Comparison of ENCODE assay signal across 14 cellular contexts in the genomic region with DNA sequence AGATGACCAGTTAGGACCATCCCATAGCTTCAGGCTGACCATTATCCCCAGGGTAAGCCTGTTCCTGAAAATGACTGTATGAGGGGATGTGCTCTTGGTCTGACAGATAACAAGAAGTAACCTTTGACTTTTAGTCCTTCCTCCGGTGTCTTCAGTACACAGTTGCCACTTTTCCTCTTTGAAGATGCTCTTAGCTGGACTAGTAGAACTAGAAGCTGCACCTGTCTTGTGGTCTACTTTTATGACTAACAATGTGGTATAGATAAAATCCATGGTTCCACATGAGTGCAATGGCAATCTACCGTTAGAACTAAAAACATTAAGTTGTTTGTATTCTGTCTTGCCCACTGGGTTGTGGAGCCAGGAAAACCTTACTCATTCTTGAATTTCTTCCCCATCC. TPM values are rescaled to one million over a fixed set of nuclear protein-coding genes. Genes with fewer than 3 reads are reported as not detected.
DNase-seq lines count a peak whose midpoint lies in the region; ATAC-seq and TF ChIP-seq lines count a peak whose summit lies in the region.
"Had no signal": no experiment of that assay in that cellular context is flagged by ENCODE, and none has a peak within 500 bp of the region (broad histone marks: within the 10 kb centered on the region; RNA-seq: fewer than 3 reads in every experiment).

No MANE protein-coding gene starts in this region.

- H2BK120ac ChIP-seq in mesenchymal stem cell (ENCODE audit: low read depth, low read length): no peak overlapping the region

- H3F3A ChIP-seq in Loucy (ENCODE audit: low read depth): peaks cover 18% of the 10 kb centered on the region; the same call in 1 of the 2 replicates

- H3K27me3 ChIP-seq in Loucy (ENCODE audit: insufficient read depth, low read length, poor library complexity, severe bottlenecking) (no peaks in the 10 kb centered on the region), adrenal gland (no peaks in the 10 kb centered on the region), suprapubic skin (no peaks in the 10 kb centered on the region), mesenchymal stem cell (ENCODE audit: control insufficient read depth in 1 of 2, insufficient read depth in 1 of 2, low read length in 2 of 2) (peaks cover 4 to 14% of the 10 kb centered on the region in 2 experiments)

- peak; percentile 64 for DNase-seq in GM12865 (ENCODE audit: low read depth)
- peak; percentile 80 for DNase-seq in kidney tubule cell (ENCODE audit: low spot score)
- no peak for DNase-seq in adrenal gland
- no peak for DNase-seq in suprapubic skin (ENCODE audit: low spot score in 2 of 2)
- DNase-seq in mesenchymal stem cell: no peak
- no peak for DNase-seq in stimulated activated CD4-positive, alpha-beta T cell treated with anti-CD3 and anti-CD28 coated beads, Interleukin-4, amount 100 ng/mL, for 1 hour
- DNase-seq: activated CD4-positive, CD25-positive, alpha-beta regulatory T cell; CD4-positive, alpha-beta T cell; erythroblast; NCI-H1048; NCI-H510A treated with DMSO at 0.1 percent for 48 hours had no signal

- no peak for TF ChIP-seq POLR2A in adrenal gland (IDR thresholded peaks at IDR 0.05)
- TF ChIP-seq POLR2A in suprapubic skin (IDR thresholded peaks at IDR 0.05): no peak

- H2AFZ ChIP-seq in Loucy (ENCODE audit: low read length): no peak overlapping the region
- H2AFZ ChIP-seq in mesenchymal stem cell (ENCODE audit: low read depth, low read length): no peak overlapping the region
- H2AFZ ChIP-seq: parathyroid adenoma had no signal

- H3K14ac ChIP-seq in mesenchymal stem cell (ENCODE audit: low read length in 2 of 2): no peak overlapping the region

- no peak overlapping the region for H2BK12ac ChIP-seq in mesenchymal stem cell (ENCODE audit: low read length in 2 of 2)

- no peak overlapping the region for H2BK15ac ChIP-seq in mesenchymal stem cell (ENCODE audit: low read depth, poor library complexity, severe bottlenecking)

- TF ChIP-seq CTCF in GM12865 (IDR thresholded peaks at IDR 0.05; ENCODE audit: insufficient read depth, low read depth, low read length, missing control alignments) (no peak), Loucy (conservative IDR thresholded peaks at IDR 0.05; ENCODE audit: low read length) (no peak), adrenal gland (IDR thresholded peaks at IDR 0.05) (no peak), suprapubic skin (IDR thresholded peaks at IDR 0.05) (no peak)

- H3K4me3 ChIP-seq in GM12865 (ENCODE audit: low read depth, low read length) (no peak overlapping the region), Loucy (ENCODE audit: low read length, poor library complexity, severe bottlenecking) (peak overlapping the region; percentile 46), adrenal gland (no peak overlapping the region), suprapubic skin (no peak overlapping the region), mesenchymal stem cell (ENCODE audit: insufficient read depth in 1 of 2, low read depth in 1 of 2, low read length in 2 of 2) (no peak overlapping the region)

- intact Hi-C loops in adrenal gland (cut with DNase I): no loop called here

- no peak overlapping the region for H3K4ac ChIP-seq in mesenchymal stem cell (ENCODE audit: low read depth in 1 of 2, low read length in 2 of 2)

- H3K9me3 ChIP-seq in Loucy (ENCODE audit: insufficient read depth, low read depth, low read length) (no peaks in the 10 kb centered on the region), adrenal gland (replicated peaks in 1 of 3) (no peaks in the 10 kb centered on the region), suprapubic skin (no peaks in the 10 kb centered on the region), mesenchymal stem cell (ENCODE audit: control insufficient read depth, low read length) (no peaks in the 10 kb centered on the region)

- H3K79me2 ChIP-seq in Loucy (ENCODE audit: insufficient read depth, low read length): no peaks in the 10 kb centered on the region
- H3K79me2 ChIP-seq: parathyroid adenoma had no signal

- ATAC-seq in GM21360 (IDR thresholded peaks at IDR 0.05; ENCODE audit: unreplicated experiment): peak; percentile 59

- H3K23ac ChIP-seq in mesenchymal stem cell (ENCODE audit: low read length in 2 of 2): no peak overlapping the region

- H4K91ac ChIP-seq in mesenchymal stem cell (ENCODE audit: low read length): no peak overlapping the region

- no peaks in the 10 kb centered on the region for H3K9me2 ChIP-seq in Loucy (replicated peaks; ENCODE audit: low read depth, low read length)

- TF ChIP-seq EP300 in suprapubic skin (IDR thresholded peaks at IDR 0.05): no peak

- H3K4me1 ChIP-seq in Loucy (ENCODE audit: insufficient read depth, low read length, poor library complexity, severe bottlenecking) (peaks cover 49% of the 10 kb centered on the region), adrenal gland (replicated peaks in 1 of 2) (no peaks in the 10 kb centered on the region), suprapubic skin (peaks cover 21% of the 10 kb centered on the region), mesenchymal stem cell (ENCODE audit: control insufficient read depth, insufficient read depth, low read depth, low read length) (peaks cover 2% of the 10 kb centered on the region)
- H3K4me1 ChIP-seq: parathyroid adenoma had no signal

- H4K20me1 ChIP-seq in Loucy (ENCODE audit: insufficient read depth, low read length, poor library complexity, severe bottlenecking): no peaks in the 10 kb centered on the region

- H3K79me1 ChIP-seq in mesenchymal stem cell (replicated peaks; ENCODE audit: low read length, poor library complexity, severe bottlenecking): no peaks in the 10 kb centered on the region

- H3K4me2 ChIP-seq in Loucy (ENCODE audit: low read depth, low read length, poor library complexity, severe bottlenecking) (peak overlapping the region; percentile 71), mesenchymal stem cell (ENCODE audit: low read length, poor library complexity, severe bottlenecking) (no peak overlapping the region)

- no peak overlapping the region for H4K8ac ChIP-seq in mesenchymal stem cell (ENCODE audit: low read length)

- H3K36me3 ChIP-seq in Loucy (ENCODE audit: insufficient read depth, low read length): no peaks in the 10 kb centered on the region
- no peaks in the 10 kb centered on the region for H3K36me3 ChIP-seq in adrenal gland (replicated peaks in 1 of 2)
- H3K36me3 ChIP-seq in suprapubic skin: no peaks in the 10 kb centered on the region
- no peaks in the 10 kb centered on the region for H3K36me3 ChIP-seq in mesenchymal stem cell (ENCODE audit: control insufficient read depth in 1 of 2, insufficient read depth in 2 of 2, low read depth in 1 of 2, low read length in 2 of 2)

- H3K27ac ChIP-seq in adrenal gland (no peak overlapping the region), suprapubic skin (no peak overlapping the region), mesenchymal stem cell (ENCODE audit: low read length, poor library complexity, severe bottlenecking) (no peak overlapping the region)
- H3K27ac ChIP-seq: parathyroid adenoma had no signal

- no peak overlapping the region for H2BK5ac ChIP-seq in mesenchymal stem cell (ENCODE audit: low read depth, low read length, poor library complexity, severe bottlenecking)

- WGBS in adrenal gland, 4 donors: 69 to 76% (median 74%) methylated on average over 2 of the region's 2 CpGs
- 61% methylated on average over 2 of the region's 2 CpGs for WGBS in suprapubic skin
- WGBS in mesenchymal stem cell: 73% methylated on average over 1 of the region's 2 CpGs

- no peak overlapping the region for H3K18ac ChIP-seq in mesenchymal stem cell (ENCODE audit: low read depth in 1 of 2, low read length in 2 of 2)

- H3K9ac ChIP-seq in Loucy (ENCODE audit: low read depth, low read length, poor library complexity, severe bottlenecking) (peak overlapping the region; percentile 35), mesenchymal stem cell (ENCODE audit: low read length) (no peak overlapping the region)
- H3K9ac ChIP-seq: parathyroid adenoma had no signal

- H2AK5ac ChIP-seq in mesenchymal stem cell (ENCODE audit: low read length, severe bottlenecking): no peak overlapping the region

RNA-seq across cellular contexts. Expression of a gene that starts 5.9 kb away (rescaled TPM):
- 1 to 10 TPM; 1.1 to 7.9 (median 3.6) TPM for total RNA-seq in adrenal gland
- polyA plus RNA-seq in adrenal gland: 1 to 10 TPM in 2 of 3 donors, under 1 TPM in 1; 0.81 to 2.9 (median 2.3) TPM
- total RNA-seq in suprapubic skin: 1 to 10 TPM in 3 of 4 donors, under 1 TPM in 1; 0.57 to 3.9 (median 2.5) TPM
- polyA plus RNA-seq in mesenchymal stem cell (2013, experiment 1 of 2): 0.12 TPM
- 0.14 TPM for polyA plus RNA-seq in mesenchymal stem cell (2013, experiment 2 of 2)

Comparison
In these comparisons a context has a peak if more than half of its experiments do, and no peak if none do; other contexts are left out.
1. DNase-seq: peak in GM12865 (single experiment) and kidney tubule cell (single experiment); none in adrenal gland (0 of 7), suprapubic skin (0 of 2), mesenchymal stem cell (single experiment) and stimulated activated CD4-positive, alpha-beta T cell treated with anti-CD3 and anti-CD28 coated beads, Interleukin-4, amount 100 ng/mL, for 1 hour (single experiment).